ENCODE assay signal across 23 cellular contexts in the genomic region with DNA sequence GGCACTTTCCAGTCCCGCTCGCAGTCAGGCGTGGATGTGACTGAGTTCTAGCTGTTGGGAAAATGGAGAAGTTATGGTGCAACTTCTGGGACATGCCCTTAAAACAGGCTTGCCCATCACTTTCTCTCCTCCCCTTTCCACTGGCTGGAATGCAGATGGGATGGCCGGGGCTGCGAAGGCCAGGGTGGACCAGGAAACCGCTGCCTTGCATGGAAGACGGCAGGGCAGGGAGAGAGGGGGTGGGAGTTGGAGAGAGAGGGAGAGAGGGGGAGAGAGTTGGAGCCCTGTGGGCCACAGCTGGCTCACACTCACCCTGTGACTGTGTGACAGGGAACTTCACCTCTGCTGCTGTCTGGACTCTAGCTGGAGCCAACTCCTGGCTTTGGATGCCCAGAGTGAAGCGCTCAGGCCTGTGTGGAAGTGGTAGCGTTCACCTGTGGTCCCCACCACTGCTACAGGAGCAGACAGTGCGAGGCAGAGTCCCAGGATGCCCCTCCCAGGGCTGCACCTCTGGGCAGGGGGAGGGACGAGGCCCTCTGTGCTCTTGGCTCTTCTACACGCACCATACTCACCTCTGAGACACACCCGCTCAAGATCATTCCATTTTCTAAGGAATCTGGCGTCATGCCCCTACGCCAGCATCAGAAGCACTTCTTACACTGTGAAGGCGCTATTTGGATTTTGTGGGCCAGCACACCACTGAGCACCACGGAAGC. TPM values are rescaled to one million over a fixed set of nuclear protein-coding genes. Genes with fewer than 3 reads are reported as not detected.
DNase-seq lines count a peak whose midpoint lies in the region; ATAC-seq, FAIRE-seq and TF ChIP-seq lines count a peak whose summit lies in the region.
"Had no signal": no experiment of that assay in that cellular context is flagged by ENCODE, and none has a peak within 500 bp of the region (broad histone marks: within the 10 kb centered on the region; RNA-seq: fewer than 3 reads in every experiment).

No MANE protein-coding gene starts in this region.

- peaks cover 2% of the 10 kb centered on the region; the same call in 1 of the 2 replicates for H3K23me2 ChIP-seq in H1 (ENCODE audit: low read depth, low read length)

- H3K9me3 ChIP-seq in left ventricle myocardium inferior (replicated peaks) (no peaks in the 10 kb centered on the region), H1 (ENCODE audit: insufficient read depth in 2 of 2, low read depth in 1 of 2, low read length in 1 of 2) (no peaks in the 10 kb centered on the region), osteoblast (ENCODE audit: low read depth, low read length) (no peaks in the 10 kb centered on the region), uterus (no peaks in the 10 kb centered on the region)
- H3K9me3 ChIP-seq: BE2C had no signal

- 86% methylated on average over 17 of the region's 17 CpGs; no CpG with 5 or more reads in 1 of the 2 experiments for WGBS in H1 (ENCODE audit: extremely low coverage in 1 of 2, insufficient coverage in 1 of 2, insufficient read length in 1 of 2, insufficient replicate concordance in 2 of 2, low coverage in 1 of 2, low lambda C conversion rate in 2 of 2, missing lambda C conversion rate in 1 of 2), 2 experiments

- no peak for TF ChIP-seq CTCF in left ventricle myocardium inferior (IDR thresholded peaks at IDR 0.05; ENCODE audit: borderline replicate concordance)
- no peak for TF ChIP-seq CTCF in H1 (IDR thresholded peaks at IDR 0.05; ENCODE audit: control extremely low read depth in 1 of 3, insufficient read depth in 1 of 3, low read depth in 1 of 3, low read length in 3 of 3)
- no peak for TF ChIP-seq CTCF in osteoblast (IDR thresholded peaks at IDR 0.05; ENCODE audit: extremely low read depth, low read depth, low read length)
- no peak for TF ChIP-seq CTCF in uterus (IDR thresholded peaks at IDR 0.05)

- H3K14ac ChIP-seq in H1 (ENCODE audit: insufficient read length), result no peak overlapping the region

- no peak for TF ChIP-seq EP300 in H1 (IDR thresholded peaks at IDR 0.05; ENCODE audit: borderline replicate concordance in 1 of 2, low read depth in 2 of 2, low read length in 2 of 2)

- no peak overlapping the region for H2BK15ac ChIP-seq in H1 (ENCODE audit: low read length)

- no peak overlapping the region for H4K91ac ChIP-seq in H1 (replicated peaks; ENCODE audit: insufficient read length, low read length)

- no peak overlapping the region for H2AK5ac ChIP-seq in H1 (ENCODE audit: low read depth, low read length)

- H3K23ac ChIP-seq in H1 (ENCODE audit: insufficient read length), result no peak overlapping the region

- H3K18ac ChIP-seq in H1 (ENCODE audit: extremely low read depth, low read length), result no peak overlapping the region

- no peak for FAIRE-seq in H1 (lab: Jason Lieb, UNC)
- FAIRE-seq: GM12892, GM19239 had no signal

- H3K56ac ChIP-seq in H1 (replicated peaks; ENCODE audit: insufficient read length, low read depth, low read length), result no peak overlapping the region

- H2BK12ac ChIP-seq in H1 (ENCODE audit: low read depth, low read length), result no peak overlapping the region

- peaks cover 0 to 8% of the 10 kb centered on the region in 2 experiments; a peak in 1 of 4 replicates for H3K79me2 ChIP-seq in H1 (ENCODE audit: control insufficient read depth in 1 of 2, insufficient read depth in 2 of 2, low read length in 2 of 2)
- no peaks in the 10 kb centered on the region for H3K79me2 ChIP-seq in osteoblast (ENCODE audit: insufficient read depth, low read length)

- peaks cover 72% of the 10 kb centered on the region for H3K4me1 ChIP-seq in left ventricle myocardium inferior
- H3K4me1 ChIP-seq in H1 (replicated peaks in 1 of 4; ENCODE audit: control insufficient read depth in 3 of 4, insufficient read depth in 4 of 4, low read length in 3 of 4), result peaks cover 0 to 2% (median 0%) of the 10 kb centered on the region in 4 experiments; a peak in 2 of 7 replicates
- H3K4me1 ChIP-seq in osteoblast (ENCODE audit: insufficient read depth, low read length), result no peaks in the 10 kb centered on the region
- H3K4me1 ChIP-seq in uterus, result no peaks in the 10 kb centered on the region

- DNase-seq in left ventricle myocardium inferior, result no peak
- no peak for DNase-seq in Right ventricle myocardium inferior (ENCODE audit: missing footprints)
- no peak for DNase-seq in H1 (ENCODE audit: low read depth in 1 of 2, low spot score in 2 of 2)
- peak; percentile 57 for DNase-seq in osteoblast (ENCODE audit: insufficient read length, low spot score, missing footprints)
- DNase-seq in uterus, result no peak
- no peak for DNase-seq in DMS153 (lab: John Stamatoyannopoulos, UW)
- DNase-seq: BE2C; CD4-positive, alpha-beta memory T cell; DND-41; GDM1; GOT3; HFFc6; NCI-H1092; NCI-H1694; NCI-H446; NCI-H774; PC-9; SIG-M5 had no signal

- H2BK20ac ChIP-seq in H1 (ENCODE audit: low read length), result no peak overlapping the region

- no peak overlapping the region for H4K5ac ChIP-seq in H1 (ENCODE audit: insufficient read length, low read depth, low read length)

- 0 out of 2 replicates have a peak overlapping the region, but pooled peaks have one; percentile 36 for H4K8ac ChIP-seq in H1 (ENCODE audit: extremely low read depth, insufficient read depth, low read length)

- intact Hi-C loops in left ventricle myocardium inferior (cut with micrococcal nuclease) (no loop called here), Right ventricle myocardium inferior (cut with DNase I) (no loop called here), uterus (cut with DNase I; ENCODE audit: low total_unique reads) (no loop called here)

- peak overlapping the region; percentile 16; the same call in 1 of the 2 replicates for H2BK5ac ChIP-seq in H1 (ENCODE audit: low read depth, low read length)

- H3K36me3 ChIP-seq in left ventricle myocardium inferior, result peaks cover 8% of the 10 kb centered on the region
- peaks cover 0 to 5% (median 1%) of the 10 kb centered on the region in 4 experiments; a peak in 4 of 8 replicates for H3K36me3 ChIP-seq in H1 (ENCODE audit: control insufficient read depth in 2 of 4, insufficient read depth in 4 of 4, low read length in 3 of 4)
- H3K36me3 ChIP-seq in osteoblast (ENCODE audit: insufficient read depth, low read length), result no peaks in the 10 kb centered on the region
- H3K36me3 ChIP-seq in uterus, result no peaks in the 10 kb centered on the region
- H3K36me3 ChIP-seq: BE2C had no signal

- H3K4me2 ChIP-seq in H1 (ENCODE audit: insufficient read depth in 1 of 2, low read depth in 2 of 2, low read length in 2 of 2), result no peak overlapping the region
- H3K4me2 ChIP-seq in osteoblast (ENCODE audit: insufficient read depth, low read length), result no peak overlapping the region
- H3K4me2 ChIP-seq: KMS-11, PC-9 had no signal

- CTCF ChIA-PET in H1 (lab: Charles Lee; ENCODE audit: partially characterized antibody), result interaction anchor here (1.3 kb wide), 1 partner anchor 30 kb away, joined by 3 read pairs; no protein-coding TSS in a partner anchor

- TF ChIP-seq POLR2A in H1 (IDR thresholded peaks at IDR 0.05; ENCODE audit: control extremely low read depth in 1 of 2, low read depth in 2 of 2, low read length in 2 of 2), result no peak
- no peak for TF ChIP-seq POLR2A in uterus (IDR thresholded peaks at IDR 0.05)

- H3K27me3 ChIP-seq in left ventricle myocardium inferior (ENCODE audit: low read depth) (no peaks in the 10 kb centered on the region), H1 (replicated peaks in 1 of 4; ENCODE audit: control insufficient read depth in 3 of 4, extremely low read depth in 1 of 4, insufficient read depth in 3 of 4, low read length in 3 of 4) (no peaks in the 10 kb centered on the region), osteoblast (ENCODE audit: insufficient read depth, low read length) (no peaks in the 10 kb centered on the region), uterus (no peaks in the 10 kb centered on the region)
- H3K27me3 ChIP-seq: BE2C had no signal

- H3K9ac ChIP-seq in H1 (replicated peaks in 1 of 4; ENCODE audit: extremely low read depth in 1 of 4, low read depth in 3 of 4, low read length in 3 of 4), result no peak overlapping the region
- H3K9ac ChIP-seq: KMS-11 had no signal

- no peak overlapping the region for H2BK120ac ChIP-seq in H1 (replicated peaks; ENCODE audit: low read depth, low read length)

- peak overlapping the region; percentile 40 for H3K27ac ChIP-seq in left ventricle myocardium inferior (replicated peaks)
- no peak overlapping the region for H3K27ac ChIP-seq in H1 (ENCODE audit: low read depth, low read length)
- H3K27ac ChIP-seq in osteoblast (ENCODE audit: low read depth, low read length), result no peak overlapping the region
- peak overlapping the region; percentile 1 to 12 for H3K27ac ChIP-seq in uterus
- H3K27ac ChIP-seq: KMS-11, PC-9 had no signal

- POLR2A ChIA-PET in H1 (lab: Charles Lee; ENCODE audit: partially characterized antibody), result no interaction called here

- no peak for ATAC-seq in Right ventricle myocardium inferior
- no peak for ATAC-seq in GM18907 (IDR thresholded peaks at IDR 0.05; ENCODE audit: unreplicated experiment)
- ATAC-seq in GM19397 (IDR thresholded peaks at IDR 0.05; ENCODE audit: unreplicated experiment), result no peak

- H4K20me1 ChIP-seq in H1 (replicated peaks in 1 of 2; ENCODE audit: control insufficient read depth in 1 of 2, insufficient read depth in 2 of 2, low read length in 2 of 2) (peaks cover 2 to 11% of the 10 kb centered on the region in 2 experiments), osteoblast (ENCODE audit: insufficient read depth, low read length) (peaks cover 11% of the 10 kb centered on the region)

- TF ChIP-seq RAD21 in H1 (IDR thresholded peaks at IDR 0.05 in 1 of 2, conservative IDR thresholded peaks at IDR 0.05 in 1 of 2; ENCODE audit: low read depth in 2 of 2, low read length in 2 of 2), result no peak

- no peak overlapping the region for H3K4ac ChIP-seq in H1 (replicated peaks; ENCODE audit: insufficient read length, low read depth, low read length)

- peaks cover 11% of the 10 kb centered on the region for H3K79me1 ChIP-seq in H1 (ENCODE audit: low read depth, low read length)

- H3K4me3 ChIP-seq in left ventricle myocardium inferior (no peak overlapping the region), H1 (ENCODE audit: extremely low read depth in 1 of 4, insufficient read depth in 2 of 4, low read depth in 3 of 4, low read length in 4 of 4) (no peak overlapping the region), osteoblast (ENCODE audit: insufficient read depth, low read length) (no peak overlapping the region), uterus (no peak overlapping the region)
- H3K4me3 ChIP-seq: PC-9 had no signal

- no peak overlapping the region for H2AFZ ChIP-seq in H1 (ENCODE audit: low read length)
- H2AFZ ChIP-seq in osteoblast (ENCODE audit: low read length), result no peak overlapping the region
- H2AFZ ChIP-seq: PC-9 had no signal

RNA-seq across cellular contexts. Expression of gene KLHL25, which starts 36.6 kb away (rescaled TPM):
- 4.0 TPM for total RNA-seq in left ventricle myocardium inferior
- total RNA-seq in Right ventricle myocardium inferior, result 4.5 TPM
- 16.5 and 17.1 TPM in 2 replicates for total RNA-seq in H1 (2021; fragmentation: NEBNext Ultra II Directional; extraction: Animal tissue kit (Norgen Biotek cat#: 25700))
- polyA plus RNA-seq in H1 (2011; rRNA removed), result 22.0 and 28.6 TPM in 2 replicates
- polyA plus RNA-seq in H1 (2011; cell fraction: cytosol; rRNA removed), result 19.5 TPM
- 35.3 TPM for polyA plus RNA-seq in H1 (2011; cell fraction: nucleus; rRNA removed)
- 10.2 to 16.3 TPM (median 14.4 TPM) in 4 replicates for polyA plus RNA-seq in H1 (2012, experiment 1 of 2)
- 13.3 TPM for polyA plus RNA-seq in H1 (2012, experiment 2 of 2)
- 7.5 TPM for polyA plus RNA-seq in H1 (2013, experiment 1 of 2)
- 6.3 TPM for polyA plus RNA-seq in H1 (2013, experiment 2 of 2)
- 17.1 and 19.3 TPM in 2 replicates for polyA minus RNA-seq in H1 (2011; rRNA and poly(A)+ RNA removed)
- 14.2 TPM for polyA minus RNA-seq in H1 (2011; cell fraction: cytosol; rRNA and poly(A)+ RNA removed)
- polyA minus RNA-seq in H1 (2011; cell fraction: nucleus; rRNA and poly(A)+ RNA removed), result 28.4 TPM
- total RNA-seq in osteoblast, result 3.8 and 4.3 TPM in 2 replicates
- 10 to 100 TPM in 2 of 4 donors, 1 to 10 TPM in 2; 6.2 to 19.5 (median 11.9) TPM for total RNA-seq in uterus

Comparison
In these comparisons a context has a peak if more than half of its experiments do, and no peak if none do; other contexts are left out.
1. H3K27ac ChIP-seq: peak in left ventricle myocardium inferior (single experiment) and uterus (2 of 2); none in H1 (single experiment) and osteoblast (single experiment).